Comparison of ENCODE assay signal across 8 cellular contexts in genomic region chr5:168987540-168988300, GRCh38.
DNase-seq lines count a peak whose midpoint lies in the region; ATAC-seq, FAIRE-seq and TF ChIP-seq lines count a peak whose summit lies in the region.

No MANE protein-coding gene starts in this region.

- intact Hi-C loops in colonic mucosa (cut with DNase I) (loop anchor here (2.0 kb wide), 2 partner anchors 317 to 593 kb away; no protein-coding TSS in a partner anchor), HepG2 (cut with micrococcal nuclease; ENCODE audit: unreplicated experiment) (loop anchor here (1.0 to 5.0 kb wide), 3 partner anchors 162 to 995 kb away; partner anchors contain the start of gene INSYN2B)

- no peaks in the 10 kb centered on the region for H3K79me2 ChIP-seq in HepG2 (ENCODE audit: insufficient read depth, low read length)

- POLR2A ChIA-PET in HEK293T (lab: Yijun Ruan, JAX) = no interaction called here
- POLR2A ChIA-PET in WTC11 (lab: Charles Lee) = no interaction called here
- POLR2A ChIA-PET in HepG2 (lab: Yijun Ruan, JAX) = no interaction called here

- CTCF ChIA-PET in HEK293T (lab: Yijun Ruan, JAX) = interaction anchor here (0.5 to 1.7 kb wide), 22 partner anchors 8 to 593 kb away, joined by 3 to 11 read pairs (median 4); no protein-coding TSS in a partner anchor
- CTCF ChIA-PET in WTC11 (lab: Charles Lee) = interaction anchor here (0.5 to 3.2 kb wide), 35 partner anchors 9 to 596 kb away, joined by 3 to 28 read pairs (median 4); partner anchors contain the start of genes SLIT3 and SPDL1
- CTCF ChIA-PET in HepG2 (lab: Yijun Ruan, JAX; ENCODE audit: low intra/inter-chr PET ratio, low total read pairs) = interaction anchor here (0.7 to 2.8 kb wide), 3 partner anchors 311 to 594 kb away, joined by 3 to 15 read pairs (median 10); no protein-coding TSS in a partner anchor

- no peak for TF ChIP-seq POLR2A in HepG2 (IDR thresholded peaks at IDR 0.05; ENCODE audit: insufficient read depth in 1 of 2, low read depth in 2 of 2, low read length in 2 of 2)

- H3K9me3 Mint-ChIP-seq in WTC11 = no peaks in the 10 kb centered on the region

- BruUV-seq in HepG2 (replicated peaks; lab: Mats Ljungman, UMichigan) = no TSS peak

- no peaks in the 10 kb centered on the region for H3K36me3 Mint-ChIP-seq in WTC11

- no peak overlapping the region for H2AFZ ChIP-seq in HepG2 (ENCODE audit: low read length)

- in situ Hi-C loops in HepG2 (cut with HindIII; ENCODE audit: extremely low pct_ligation_motif_present, low pct_unique_long_range_greater_than_20kb) = loop anchor here (5.0 to 25.0 kb wide), 2 partner anchors 315 to 600 kb away; partner anchors contain the start of genes SLIT3 and SPDL1

- TF ChIP-seq RAD21 in HepG2 (CRISPR knock-in tag; IDR thresholded peaks at IDR 0.05) = peak; percentile 47; the same call in 1 of the 2 replicates

- H3K36me3 ChIP-seq in colonic mucosa (no peaks in the 10 kb centered on the region), HepG2 (replicated peaks in 1 of 2; ENCODE audit: control insufficient read depth in 1 of 2, insufficient read depth in 2 of 2, low read length in 2 of 2) (no peaks in the 10 kb centered on the region)

- H3K4me3 ChIP-seq in colonic mucosa = no peak overlapping the region
- H3K4me3 ChIP-seq in HepG2 (replicated peaks in 1 of 3; ENCODE audit: insufficient read depth in 1 of 3, low read depth in 2 of 3, low read length in 3 of 3) = no peak overlapping the region

- peak; percentile 74 for FAIRE-seq in HepG2 (lab: Jason Lieb, UNC)

- H3K27me3 ChIP-seq in colonic mucosa (no peaks in the 10 kb centered on the region), HepG2 (ENCODE audit: control insufficient read depth in 1 of 2, insufficient read depth in 2 of 2, low read length in 2 of 2) (peaks cover 2 to 41% of the 10 kb centered on the region in 2 experiments; a peak in 3 of 5 replicates)

- no peaks in the 10 kb centered on the region for H4K20me1 ChIP-seq in HepG2 (ENCODE audit: insufficient read depth, low read length)

- H3K27ac Mint-ChIP-seq in WTC11 = no peak overlapping the region

- H3K4me2 ChIP-seq in HepG2 (ENCODE audit: low read depth, low read length) = no peak overlapping the region

- no peaks in the 10 kb centered on the region for H3K4me1 ChIP-seq in colonic mucosa
- H3K4me1 ChIP-seq in HepG2 (ENCODE audit: insufficient read depth, low read length) = peaks cover 8% of the 10 kb centered on the region; the same call in 1 of the 2 replicates

- WGBS in HepG2 (ENCODE audit: low lambda C conversion rate) = 5% methylated on average over 11 of the region's 11 CpGs

- TF ChIP-seq CTCF in WTC11 (IDR thresholded peaks at IDR 0.05) (peak; percentile 84), colonic mucosa (IDR thresholded peaks at IDR 0.05) (peak; percentile 81), HepG2 (CRISPR knock-in tag; IDR thresholded peaks at IDR 0.05) (peak; percentile 84)

- H3K27ac ChIP-seq in colonic mucosa (no peak overlapping the region), HepG2 (ENCODE audit: extremely low read length, insufficient read depth, low read length) (no peak overlapping the region)

- no peak for TF ChIP-seq EP300 in HepG2 (IDR thresholded peaks at IDR 0.05; ENCODE audit: low read depth in 2 of 2, low read length in 2 of 2)
- no peak for TF ChIP-seq EP300 in HepG2 (CRISPR knock-in tag; IDR thresholded peaks at IDR 0.05; ENCODE audit: borderline replicate concordance)

- no peak overlapping the region for H3K9ac ChIP-seq in colonic mucosa (ENCODE audit: low read depth in 2 of 2, low read length in 2 of 2)
- no peak overlapping the region for H3K9ac ChIP-seq in HepG2 (ENCODE audit: insufficient read depth, low read depth, low read length)

- peaks cover 81% of the 10 kb centered on the region for H3K4me1 Mint-ChIP-seq in WTC11

- DNase-seq in GDM1 (lab: John Stamatoyannopoulos, UW) (peak; percentile 14), HEK293T (ENCODE audit: extremely low spot score) (peak; percentile 76), NCI-H187 (lab: John Stamatoyannopoulos, UW) (peak; percentile 14 to 50), WTC11 (ENCODE audit: low spot score) (peak; percentile 88), colonic mucosa (peak; percentile 78), HepG2 (ENCODE audit: low spot score) (peak; percentile 43), 8988T (no peak)
- DNase-seq in stimulated activated CD4-positive, alpha-beta T cell treated with anti-CD3 and anti-CD28 coated beads, TNF-alpha, amount 100 ng/mL, for 4 hours (ENCODE audit: low read depth in 3 of 3) = peak in 2 of 3 experiments; percentile 21 to 32

- no peaks in the 10 kb centered on the region for H3K27me3 Mint-ChIP-seq in WTC11 (ENCODE audit: low read depth)

- H3K4me3 Mint-ChIP-seq in WTC11 = no peak overlapping the region

- ATAC-seq in WTC11 (peak; percentile 68), HepG2 (peak; percentile 81)

- H3K9me3 ChIP-seq in colonic mucosa (no peaks in the 10 kb centered on the region), HepG2 (ENCODE audit: low read length) (no peaks in the 10 kb centered on the region)

TF ChIP-seq in HEK293T, 16 proteins besides CTCF, POLR2A, EP300 and RAD21 (continues in another document):
- TF ChIP-seq TARDBP (IDR thresholded peaks at IDR 0.05) (no peak), FOXM1 (IDR thresholded peaks at IDR 0.05; ENCODE audit: borderline replicate concordance) (no peak), FOXA1 (IDR thresholded peaks at IDR 0.05) (no peak), BHLHE40 (IDR thresholded peaks at IDR 0.05; ENCODE audit: borderline replicate concordance) (no peak), HDGF (IDR thresholded peaks at IDR 0.05; ENCODE audit: borderline replicate concordance) (no peak), SP1 (IDR thresholded peaks at IDR 0.05) (no peak), ELF4 (IDR thresholded peaks at IDR 0.05) (no peak), SUZ12 (IDR thresholded peaks at IDR 0.05) (no peak), ARNT (IDR thresholded peaks at IDR 0.05) (no peak), L3MBTL2 (conservative IDR thresholded peaks at IDR 0.05) (no peak), FOXK2 (IDR thresholded peaks at IDR 0.05) (no peak), CTBP1 (IDR thresholded peaks at IDR 0.05; ENCODE audit: borderline replicate concordance) (no peak)
- TF ChIP-seq, protein P1, sequence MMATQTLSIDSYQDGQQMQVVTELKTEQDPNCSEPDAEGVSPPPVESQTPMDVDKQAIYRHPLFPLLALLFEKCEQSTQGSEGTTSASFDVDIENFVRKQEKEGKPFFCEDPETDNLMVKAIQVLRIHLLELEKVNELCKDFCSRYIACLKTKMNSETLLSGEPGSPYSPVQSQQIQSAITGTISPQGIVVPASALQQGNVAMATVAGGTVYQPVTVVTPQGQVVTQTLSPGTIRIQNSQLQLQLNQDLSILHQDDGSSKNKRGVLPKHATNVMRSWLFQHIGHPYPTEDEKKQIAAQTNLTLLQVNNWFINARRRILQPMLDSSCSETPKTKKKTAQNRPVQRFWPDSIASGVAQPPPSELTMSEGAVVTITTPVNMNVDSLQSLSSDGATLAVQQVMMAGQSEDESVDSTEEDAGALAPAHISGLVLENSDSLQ (IDR thresholded peaks at IDR 0.05) = no peak

TF ChIP-seq in WTC11, 78 proteins besides CTCF, POLR2A, EP300 and RAD21 (continues in another document):
- TF ChIP-seq HMGA2 (CRISPR knock-in tag; IDR thresholded peaks at IDR 0.05) = no peak

TF ChIP-seq in HepG2, 621 proteins besides CTCF, POLR2A, EP300 and RAD21:
- TF ChIP-seq TEAD3 (CRISPR knock-in tag; optimal IDR thresholded peaks at IDR 0.05; ENCODE audit: borderline replicate concordance) (peak; percentile 29), RARA (CRISPR knock-in tag; IDR thresholded peaks at IDR 0.05) (no peak), RNF2 (conservative IDR thresholded peaks at IDR 0.05; ENCODE audit: low read depth) (peak; percentile 61; the same call in 1 of the 2 replicates), XRCC5 (optimal IDR thresholded peaks at IDR 0.05; ENCODE audit: low read length) (peak; percentile 26), STAG1 (CRISPR knock-in tag; IDR thresholded peaks at IDR 0.05) (peak; percentile 85), NBN (conservative IDR thresholded peaks at IDR 0.05) (no peak), SMC3 (IDR thresholded peaks at IDR 0.05; ENCODE audit: low read length) (peak; percentile 79), ZFP36 (IDR thresholded peaks at IDR 0.05; ENCODE audit: borderline replicate concordance, low read depth, low read length, partially characterized antibody) (peak; percentile 30), MAX (IDR thresholded peaks at IDR 0.05) (0 out of 2 replicates have a peak, but pooled peaks have one; percentile 14)
- TF ChIP-seq, protein P2, sequence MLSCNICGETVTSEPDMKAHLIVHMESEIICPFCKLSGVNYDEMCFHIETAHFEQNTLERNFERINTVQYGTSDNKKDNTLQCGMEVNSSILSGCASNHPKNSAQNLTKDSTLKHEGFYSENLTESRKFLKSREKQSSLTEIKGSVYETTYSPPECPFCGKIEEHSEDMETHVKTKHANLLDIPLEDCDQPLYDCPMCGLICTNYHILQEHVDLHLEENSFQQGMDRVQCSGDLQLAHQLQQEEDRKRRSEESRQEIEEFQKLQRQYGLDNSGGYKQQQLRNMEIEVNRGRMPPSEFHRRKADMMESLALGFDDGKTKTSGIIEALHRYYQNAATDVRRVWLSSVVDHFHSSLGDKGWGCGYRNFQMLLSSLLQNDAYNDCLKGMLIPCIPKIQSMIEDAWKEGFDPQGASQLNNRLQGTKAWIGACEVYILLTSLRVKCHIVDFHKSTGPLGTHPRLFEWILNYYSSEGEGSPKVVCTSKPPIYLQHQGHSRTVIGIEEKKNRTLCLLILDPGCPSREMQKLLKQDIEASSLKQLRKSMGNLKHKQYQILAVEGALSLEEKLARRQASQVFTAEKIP (CRISPR knock-in tag; IDR thresholded peaks at IDR 0.05; ENCODE audit: borderline replicate concordance) = no peak
